8 cellular contexts compared by ENCODE assay signal in genomic region chr6:30556964-30557682, GRCh38. TPM values are rescaled to one million over a fixed set of nuclear protein-coding genes. Genes with fewer than 3 reads are reported as not detected.
DNase-seq lines count a peak whose midpoint lies in the region; ATAC-seq, FAIRE-seq and TF ChIP-seq lines count a peak whose summit lies in the region.

A gene with protein sequence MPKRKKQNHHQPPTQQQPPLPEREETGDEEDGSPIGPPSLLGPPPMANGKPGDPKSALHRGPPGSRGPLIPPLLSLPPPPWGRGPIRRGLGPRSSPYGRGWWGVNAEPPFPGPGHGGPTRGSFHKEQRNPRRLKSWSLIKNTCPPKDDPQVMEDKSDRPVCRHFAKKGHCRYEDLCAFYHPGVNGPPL (plus strand): TSS chr6:30557295. CDS start chr6:30557345, 50 bp downstream.

- TF ChIP-seq CTCF in heart right ventricle (IDR thresholded peaks at IDR 0.05) = no peak
- TF ChIP-seq CTCF in progenitor cell of endocrine pancreas (IDR thresholded peaks at IDR 0.05; ENCODE audit: unreplicated experiment) = no peak
- no peak for TF ChIP-seq CTCF in uterus (IDR thresholded peaks at IDR 0.05)

- H3K27me3 Mint-ChIP-seq in activated naive CD8-positive, alpha-beta T cell treated with anti-CD3 and anti-CD28 coated beads, Interleukin-2, amount 50 U/mL, for 24 hours = no peaks in the 10 kb centered on the region
- no peaks in the 10 kb centered on the region for H3K27me3 Mint-ChIP-seq in progenitor cell of endocrine pancreas

- TF ChIP-seq POLR2A in GM12891 (IDR thresholded peaks at IDR 0.05; ENCODE audit: low read depth, low read length) = peak; percentile 62
- TF ChIP-seq POLR2A in uterus (IDR thresholded peaks at IDR 0.05) = peak in 1 of 2 donors; percentile 37

- H3K36me3 ChIP-seq in heart right ventricle (peaks cover 0 to 53% (median 25%) of the 10 kb centered on the region in 9 donors), uterus (no peaks in the 10 kb centered on the region)

- peaks cover 51% of the 10 kb centered on the region for H3K4me1 Mint-ChIP-seq in activated naive CD8-positive, alpha-beta T cell treated with anti-CD3 and anti-CD28 coated beads, Interleukin-2, amount 50 U/mL, for 24 hours
- H3K4me1 Mint-ChIP-seq in progenitor cell of endocrine pancreas (ENCODE audit: low read depth) = peaks cover 20% of the 10 kb centered on the region

- peak within 1 kb of the TSS; percentile 65 to 99 (median 94) for H3K4me3 ChIP-seq in heart right ventricle
- peak within 1 kb of the TSS; percentile 71 to 73 for H3K4me3 ChIP-seq in uterus

- 1% methylated on average over 40 of the region's 40 CpGs for WGBS in heart right ventricle, 2 donors

- H3K27me3 ChIP-seq in heart right ventricle (no peaks in the 10 kb centered on the region), uterus (no peaks in the 10 kb centered on the region)

- no peaks in the 10 kb centered on the region for H3K9me3 Mint-ChIP-seq in activated naive CD8-positive, alpha-beta T cell treated with anti-CD3 and anti-CD28 coated beads, Interleukin-2, amount 50 U/mL, for 24 hours
- H3K9me3 Mint-ChIP-seq in progenitor cell of endocrine pancreas (ENCODE audit: low read depth) = no peaks in the 10 kb centered on the region

- H3K4me3 Mint-ChIP-seq in activated naive CD8-positive, alpha-beta T cell treated with anti-CD3 and anti-CD28 coated beads, Interleukin-2, amount 50 U/mL, for 24 hours = peak within 1 kb of the TSS; percentile 100
- H3K4me3 Mint-ChIP-seq in progenitor cell of endocrine pancreas (ENCODE audit: low read depth) = peak within 1 kb of the TSS; percentile 96

- peaks cover 59% of the 10 kb centered on the region for H3K36me3 Mint-ChIP-seq in activated naive CD8-positive, alpha-beta T cell treated with anti-CD3 and anti-CD28 coated beads, Interleukin-2, amount 50 U/mL, for 24 hours (ENCODE audit: low read depth)
- peaks cover 10% of the 10 kb centered on the region for H3K36me3 Mint-ChIP-seq in progenitor cell of endocrine pancreas (ENCODE audit: insufficient read depth)

- intact Hi-C loops in heart right ventricle (cut with DNase I) = loop anchor here in 4 of 10 donors (1.0 to 10.0 kb wide), 5 partner anchors 14 to 528 kb away; partner anchors contain the start of genes ABCF1 (in 4 of the 4) and TUBB (in 3 of the 4)
- intact Hi-C loops in uterus (cut with DNase I; ENCODE audit: low total_unique reads) = no loop called here

- H3K9me3 ChIP-seq in heart right ventricle (no peaks in the 10 kb centered on the region), uterus (no peaks in the 10 kb centered on the region)

- peak; percentile 54 for ATAC-seq in HG02642 (IDR thresholded peaks at IDR 0.05; ENCODE audit: poor library complexity, unreplicated experiment)
- peak; percentile 74 for ATAC-seq in activated naive CD8-positive, alpha-beta T cell treated with anti-CD3 and anti-CD28 coated beads, Interleukin-2, amount 50 U/mL, for 24 hours
- ATAC-seq in heart right ventricle = peak; percentile 84 to 92 (median 86)

- peak within 1 kb of the TSS; percentile 100 for H3K27ac Mint-ChIP-seq in activated naive CD8-positive, alpha-beta T cell treated with anti-CD3 and anti-CD28 coated beads, Interleukin-2, amount 50 U/mL, for 24 hours
- H3K27ac Mint-ChIP-seq in progenitor cell of endocrine pancreas = peak within 1 kb of the TSS; percentile 99

- peak; percentile 54 for FAIRE-seq in GM12891 (lab: Jason Lieb, UNC)

- peak within 1 kb of the TSS; percentile 92 to 99 (median 96) for H3K27ac ChIP-seq in heart right ventricle
- peak within 1 kb of the TSS; percentile 97 to 98 for H3K27ac ChIP-seq in uterus

- peaks cover 7 to 34% (median 29%) of the 10 kb centered on the region in 9 donors for H3K4me1 ChIP-seq in heart right ventricle
- H3K4me1 ChIP-seq in uterus = peaks cover 4 to 5% of the 10 kb centered on the region in 2 donors

- peak; percentile 55 for DNase-seq in GM12891 (ENCODE audit: insufficient read length, low spot score)
- DNase-seq in NCI-H1105 treated with DMSO at 0.1 percent for 48 hours (lab: John Stamatoyannopoulos, UW) = peak; percentile 92
- DNase-seq in SW 1271 (lab: John Stamatoyannopoulos, UW) = peak; percentile 77 to 94
- DNase-seq in activated naive CD8-positive, alpha-beta T cell treated with anti-CD3 and anti-CD28 coated beads, Interleukin-2, amount 50 U/mL, for 24 hours = peak; percentile 89
- peak; percentile 81 to 83 for DNase-seq in heart right ventricle
- peak; percentile 63 for DNase-seq in progenitor cell of endocrine pancreas (ENCODE audit: low spot score, unreplicated experiment)
- DNase-seq in uterus = peak; percentile 80 to 86

TF ChIP-seq in GM12891, 5 proteins besides CTCF, POLR2A, EP300 and RAD21:
- peak; percentile 68; the same call in 1 of the 2 replicates for TF ChIP-seq POLR2AphosphoS5 (IDR thresholded peaks at IDR 0.05; ENCODE audit: low read depth, low read length)
- TF ChIP-seq TAF1 (IDR thresholded peaks at IDR 0.05; ENCODE audit: low read depth, low read length) = peak; percentile 89
- TF ChIP-seq SPI1 (IDR thresholded peaks at IDR 0.05; ENCODE audit: low read depth, low read length) = peak; percentile 23; the same call in 1 of the 2 replicates
- TF ChIP-seq POU2F2 (IDR thresholded peaks at IDR 0.05; ENCODE audit: low read depth, low read length) = no peak
- peak; percentile 30 for TF ChIP-seq PAX5 (IDR thresholded peaks at IDR 0.05; ENCODE audit: insufficient read depth, low read length, severe bottlenecking)

RNA-seq across cellular contexts. Expression of the gene that starts here (rescaled TPM):
- 12.4 TPM for polyA plus RNA-seq in GM12891 (2012; ENCODE audit: low read depth, missing spikeins)
- total RNA-seq in heart right ventricle (1 to 10 TPM; 1.7 to 4.2 (median 2.6) TPM), progenitor cell of endocrine pancreas (16.6 and 19.7 TPM in 2 replicates), uterus (10 to 100 TPM in 2 of 4 donors, 1 to 10 TPM in 2; 4.4 to 23.0 (median 16.2) TPM)
- polyA plus RNA-seq in heart right ventricle = 1 to 10 TPM; 4.1 to 8.2 TPM

Comparison
In these comparisons a context has a peak if more than half of its experiments do, and no peak if none do; other contexts are left out.
1. Peak in every context shown above with its lines: DNase-seq, ATAC-seq, H3K4me3 ChIP-seq and H3K27ac ChIP-seq.